Comparison of ENCODE assay signal across 1 cellular context in the genomic region with DNA sequence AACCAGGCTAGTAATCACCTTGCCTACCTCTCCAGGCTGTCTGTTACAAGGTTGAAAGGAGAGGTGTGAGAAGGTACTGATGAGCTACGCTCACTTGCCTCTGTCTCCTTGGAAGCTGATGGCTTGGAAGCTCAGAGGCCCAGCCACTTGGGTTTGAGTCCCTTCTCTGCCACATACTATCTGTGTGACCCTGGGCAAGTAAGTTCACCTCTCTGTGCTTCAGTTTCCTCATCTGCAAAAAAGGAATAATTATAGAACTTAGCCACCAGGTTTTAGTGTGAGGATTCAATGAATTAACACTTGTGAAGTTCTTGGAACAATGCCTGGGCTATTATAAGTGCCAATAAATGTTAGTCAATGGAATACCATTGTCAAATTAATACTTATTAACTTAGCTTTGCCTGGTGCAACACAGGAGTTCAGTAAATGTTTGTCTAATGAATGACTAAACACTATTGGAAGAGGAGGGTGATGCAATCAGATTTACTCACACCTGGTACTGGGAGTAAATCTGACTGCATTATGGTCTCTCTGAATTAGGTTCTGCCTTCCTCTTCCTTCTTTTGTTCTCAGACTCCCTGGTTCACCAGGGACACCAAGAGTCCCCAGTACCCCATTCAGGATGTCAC.
TF ChIP-seq lines count a peak whose summit lies in the region.

No MANE protein-coding gene starts in this region.

TF ChIP-seq in HepG2, 621 proteins besides CTCF, POLR2A, EP300 and RAD21 (continued from another document):
- TF ChIP-seq, protein P1, sequence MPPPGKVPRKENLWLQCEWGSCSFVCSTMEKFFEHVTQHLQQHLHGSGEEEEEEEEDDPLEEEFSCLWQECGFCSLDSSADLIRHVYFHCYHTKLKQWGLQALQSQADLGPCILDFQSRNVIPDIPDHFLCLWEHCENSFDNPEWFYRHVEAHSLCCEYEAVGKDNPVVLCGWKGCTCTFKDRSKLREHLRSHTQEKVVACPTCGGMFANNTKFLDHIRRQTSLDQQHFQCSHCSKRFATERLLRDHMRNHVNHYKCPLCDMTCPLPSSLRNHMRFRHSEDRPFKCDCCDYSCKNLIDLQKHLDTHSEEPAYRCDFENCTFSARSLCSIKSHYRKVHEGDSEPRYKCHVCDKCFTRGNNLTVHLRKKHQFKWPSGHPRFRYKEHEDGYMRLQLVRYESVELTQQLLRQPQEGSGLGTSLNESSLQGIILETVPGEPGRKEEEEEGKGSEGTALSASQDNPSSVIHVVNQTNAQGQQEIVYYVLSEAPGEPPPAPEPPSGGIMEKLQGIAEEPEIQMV (CRISPR knock-in tag; IDR thresholded peaks at IDR 0.05; ENCODE audit: low read depth) = no peak
- TF ChIP-seq, protein P2, sequence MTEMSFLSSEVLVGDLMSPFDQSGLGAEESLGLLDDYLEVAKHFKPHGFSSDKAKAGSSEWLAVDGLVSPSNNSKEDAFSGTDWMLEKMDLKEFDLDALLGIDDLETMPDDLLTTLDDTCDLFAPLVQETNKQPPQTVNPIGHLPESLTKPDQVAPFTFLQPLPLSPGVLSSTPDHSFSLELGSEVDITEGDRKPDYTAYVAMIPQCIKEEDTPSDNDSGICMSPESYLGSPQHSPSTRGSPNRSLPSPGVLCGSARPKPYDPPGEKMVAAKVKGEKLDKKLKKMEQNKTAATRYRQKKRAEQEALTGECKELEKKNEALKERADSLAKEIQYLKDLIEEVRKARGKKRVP (CRISPR knock-in tag; IDR thresholded peaks at IDR 0.05) = peak; percentile 47 to 93; a peak in 3 of 4 replicates
- TF ChIP-seq U2AF1 (optimal IDR thresholded peaks at IDR 0.05; ENCODE audit: low read depth, low read length) (no peak), FOXJ3 (CRISPR knock-in tag; IDR thresholded peaks at IDR 0.05; ENCODE audit: borderline replicate concordance) (no peak), CCAR2 (optimal IDR thresholded peaks at IDR 0.05; ENCODE audit: low read depth, low read length) (no peak), PHF21A (CRISPR knock-in tag; IDR thresholded peaks at IDR 0.05) (no peak), ELF1 (CRISPR knock-in tag; IDR thresholded peaks at IDR 0.05) (no peak), ZNF234 (CRISPR knock-in tag; conservative IDR thresholded peaks at IDR 0.05) (no peak), ZNF703 (CRISPR knock-in tag; IDR thresholded peaks at IDR 0.05; ENCODE audit: borderline replicate concordance) (no peak), TAF15 (IDR thresholded peaks at IDR 0.05; ENCODE audit: low read depth, low read length, poor library complexity, severe bottlenecking) (no peak), SOX5 (CRISPR knock-in tag; IDR thresholded peaks at IDR 0.05; ENCODE audit: borderline replicate concordance) (0 out of 2 replicates have a peak, but pooled peaks have one; percentile 27), TCF7 (IDR thresholded peaks at IDR 0.05; ENCODE audit: low read depth) (0 out of 2 replicates have a peak, but pooled peaks have one; percentile 15), PITX1 (CRISPR knock-in tag; IDR thresholded peaks at IDR 0.05) (peak; percentile 10; the same call in 1 of the 2 replicates), JUND (CRISPR knock-in tag; IDR thresholded peaks at IDR 0.05) (no peak), ZNF605 (CRISPR knock-in tag; IDR thresholded peaks at IDR 0.05) (0 out of 2 replicates have a peak, but pooled peaks have one; percentile 29), TBX3 (IDR thresholded peaks at IDR 0.05; ENCODE audit: borderline replicate concordance) (peak; percentile 20; the same call in 1 of the 2 replicates), NCOA5 (CRISPR knock-in tag; IDR thresholded peaks at IDR 0.05) (no peak), SNRNP70 (IDR thresholded peaks at IDR 0.05; ENCODE audit: low read depth, low read length) (no peak), HDAC2 (CRISPR knock-in tag; IDR thresholded peaks at IDR 0.05) (no peak), SMAD1 (CRISPR knock-in tag; IDR thresholded peaks at IDR 0.05; ENCODE audit: borderline replicate concordance, low read depth) (no peak), ZNF530 (CRISPR knock-in tag; IDR thresholded peaks at IDR 0.05; ENCODE audit: low read depth) (no peak), ZFP1 (CRISPR knock-in tag; IDR thresholded peaks at IDR 0.05) (no peak), RARA (CRISPR knock-in tag; IDR thresholded peaks at IDR 0.05) (0 out of 2 replicates have a peak, but pooled peaks have one; percentile 25), ETV5 (CRISPR knock-in tag; IDR thresholded peaks at IDR 0.05; ENCODE audit: borderline replicate concordance) (no peak), ZNF768 (CRISPR knock-in tag; IDR thresholded peaks at IDR 0.05) (peak; percentile 73; the same call in 1 of the 2 replicates)
- TF ChIP-seq, protein P3, sequence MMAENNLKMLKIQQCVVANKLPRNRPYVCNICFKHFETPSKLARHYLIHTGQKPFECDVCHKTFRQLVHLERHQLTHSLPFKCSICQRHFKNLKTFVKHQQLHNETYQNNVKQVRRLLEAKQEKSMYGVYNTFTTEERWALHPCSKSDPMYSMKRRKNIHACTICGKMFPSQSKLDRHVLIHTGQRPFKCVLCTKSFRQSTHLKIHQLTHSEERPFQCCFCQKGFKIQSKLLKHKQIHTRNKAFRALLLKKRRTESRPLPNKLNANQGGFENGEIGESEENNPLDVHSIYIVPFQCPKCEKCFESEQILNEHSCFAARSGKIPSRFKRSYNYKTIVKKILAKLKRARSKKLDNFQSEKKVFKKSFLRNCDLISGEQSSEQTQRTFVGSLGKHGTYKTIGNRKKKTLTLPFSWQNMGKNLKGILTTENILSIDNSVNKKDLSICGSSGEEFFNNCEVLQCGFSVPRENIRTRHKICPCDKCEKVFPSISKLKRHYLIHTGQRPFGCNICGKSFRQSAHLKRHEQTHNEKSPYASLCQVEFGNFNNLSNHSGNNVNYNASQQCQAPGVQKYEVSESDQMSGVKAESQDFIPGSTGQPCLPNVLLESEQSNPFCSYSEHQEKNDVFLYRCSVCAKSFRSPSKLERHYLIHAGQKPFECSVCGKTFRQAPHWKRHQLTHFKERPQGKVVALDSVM (CRISPR knock-in tag; IDR thresholded peaks at IDR 0.05) = no peak
- TF ChIP-seq, protein P4, sequence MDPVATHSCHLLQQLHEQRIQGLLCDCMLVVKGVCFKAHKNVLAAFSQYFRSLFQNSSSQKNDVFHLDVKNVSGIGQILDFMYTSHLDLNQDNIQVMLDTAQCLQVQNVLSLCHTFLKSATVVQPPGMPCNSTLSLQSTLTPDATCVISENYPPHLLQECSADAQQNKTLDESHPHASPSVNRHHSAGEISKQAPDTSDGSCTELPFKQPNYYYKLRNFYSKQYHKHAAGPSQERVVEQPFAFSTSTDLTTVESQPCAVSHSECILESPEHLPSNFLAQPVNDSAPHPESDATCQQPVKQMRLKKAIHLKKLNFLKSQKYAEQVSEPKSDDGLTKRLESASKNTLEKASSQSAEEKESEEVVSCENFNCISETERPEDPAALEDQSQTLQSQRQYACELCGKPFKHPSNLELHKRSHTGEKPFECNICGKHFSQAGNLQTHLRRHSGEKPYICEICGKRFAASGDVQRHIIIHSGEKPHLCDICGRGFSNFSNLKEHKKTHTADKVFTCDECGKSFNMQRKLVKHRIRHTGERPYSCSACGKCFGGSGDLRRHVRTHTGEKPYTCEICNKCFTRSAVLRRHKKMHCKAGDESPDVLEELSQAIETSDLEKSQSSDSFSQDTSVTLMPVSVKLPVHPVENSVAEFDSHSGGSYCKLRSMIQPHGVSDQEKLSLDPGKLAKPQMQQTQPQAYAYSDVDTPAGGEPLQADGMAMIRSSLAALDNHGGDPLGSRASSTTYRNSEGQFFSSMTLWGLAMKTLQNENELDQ (CRISPR knock-in tag; IDR thresholded peaks at IDR 0.05; ENCODE audit: borderline replicate concordance) = no peak
- TF ChIP-seq, protein P5, sequence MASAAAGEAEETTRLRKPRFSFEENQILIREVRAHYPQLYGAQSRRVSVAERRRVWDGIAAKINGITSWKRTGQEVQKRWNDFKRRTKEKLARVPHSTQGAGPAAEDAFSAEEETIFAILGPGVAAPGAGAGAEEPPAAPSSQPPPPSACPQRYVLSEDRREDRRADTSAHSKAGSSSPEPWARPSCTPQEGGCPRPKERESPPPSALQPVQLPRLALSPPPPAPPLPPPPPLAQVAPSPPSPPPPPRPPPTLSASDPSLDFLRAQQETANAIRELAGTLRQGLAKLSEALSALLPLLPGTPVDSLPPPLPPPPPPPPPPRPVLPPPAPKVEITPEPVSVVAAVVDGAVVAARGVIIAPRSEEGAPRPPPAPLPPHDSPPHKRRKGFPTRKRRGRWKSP (CRISPR knock-in tag; IDR thresholded peaks at IDR 0.05) = no peak
- TF ChIP-seq, protein P6, sequence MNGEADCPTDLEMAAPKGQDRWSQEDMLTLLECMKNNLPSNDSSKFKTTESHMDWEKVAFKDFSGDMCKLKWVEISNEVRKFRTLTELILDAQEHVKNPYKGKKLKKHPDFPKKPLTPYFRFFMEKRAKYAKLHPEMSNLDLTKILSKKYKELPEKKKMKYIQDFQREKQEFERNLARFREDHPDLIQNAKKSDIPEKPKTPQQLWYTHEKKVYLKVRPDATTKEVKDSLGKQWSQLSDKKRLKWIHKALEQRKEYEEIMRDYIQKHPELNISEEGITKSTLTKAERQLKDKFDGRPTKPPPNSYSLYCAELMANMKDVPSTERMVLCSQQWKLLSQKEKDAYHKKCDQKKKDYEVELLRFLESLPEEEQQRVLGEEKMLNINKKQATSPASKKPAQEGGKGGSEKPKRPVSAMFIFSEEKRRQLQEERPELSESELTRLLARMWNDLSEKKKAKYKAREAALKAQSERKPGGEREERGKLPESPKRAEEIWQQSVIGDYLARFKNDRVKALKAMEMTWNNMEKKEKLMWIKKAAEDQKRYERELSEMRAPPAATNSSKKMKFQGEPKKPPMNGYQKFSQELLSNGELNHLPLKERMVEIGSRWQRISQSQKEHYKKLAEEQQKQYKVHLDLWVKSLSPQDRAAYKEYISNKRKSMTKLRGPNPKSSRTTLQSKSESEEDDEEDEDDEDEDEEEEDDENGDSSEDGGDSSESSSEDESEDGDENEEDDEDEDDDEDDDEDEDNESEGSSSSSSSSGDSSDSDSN (CRISPR knock-in tag; IDR thresholded peaks at IDR 0.05) = no peak
- TF ChIP-seq, protein P7, sequence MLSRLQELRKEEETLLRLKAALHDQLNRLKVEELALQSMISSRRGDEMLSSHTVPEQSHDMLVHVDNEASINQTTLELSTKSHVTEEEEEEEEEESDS (CRISPR knock-in tag; IDR thresholded peaks at IDR 0.05; ENCODE audit: borderline replicate concordance) = no peak
TF ChIP-seq in HepG2: peak in this region for 19.
